Comparison of ENCODE assay signal across 5 cellular contexts in the genomic region with DNA sequence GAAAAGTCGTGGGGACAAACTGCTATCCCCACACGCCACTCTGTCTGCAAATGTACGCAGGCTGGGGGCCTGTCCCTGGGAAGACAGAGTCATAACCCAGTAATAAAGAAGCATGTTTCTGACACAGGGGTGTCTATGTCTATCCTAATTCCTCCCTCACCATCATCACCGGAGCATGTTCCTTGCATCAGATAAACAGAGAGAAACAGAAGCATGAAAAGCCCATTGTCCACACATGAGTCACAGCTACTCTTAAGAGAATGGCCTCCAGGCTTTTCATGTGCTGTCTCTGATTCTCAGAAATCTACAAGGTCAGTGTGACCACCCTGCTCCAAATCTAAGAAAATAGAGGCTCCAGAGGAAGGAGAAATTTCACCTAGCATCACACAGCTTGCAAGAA. TPM values are rescaled to one million over a fixed set of nuclear protein-coding genes. Genes with fewer than 3 reads are reported as not detected.
"Had no signal": no experiment of that assay in that cellular context is flagged by ENCODE, and none has a peak within 500 bp of the region (broad histone marks: within the 10 kb centered on the region; RNA-seq: fewer than 3 reads in every experiment).

No MANE protein-coding gene starts in this region.

RNA-seq across cellular contexts. Expression of a gene that starts 52.0 kb away (rescaled TPM):
- total RNA-seq: LHCN-M2, MCF 10A, OCI-LY7, PC-9 had no signal
- polyA plus RNA-seq: SK-N-SH had no signal
